Comparison of ENCODE assay signal across 1 cellular context in genomic region chr19:48959341-48960239, GRCh38.
A peak's percentile ranks its signal among the peaks of the same experiment; 100 is the strongest.
TF ChIP-seq lines count a peak whose summit lies in the region.

No MANE protein-coding gene starts in this region.

TF ChIP-seq in A549, 52 proteins besides CTCF, POLR2A, EP300 and RAD21 (continued from another document):
- TF ChIP-seq ATOH8 (CRISPR knock-in tag; IDR thresholded peaks at IDR 0.05; ENCODE audit: low read depth) (no peak), ZFP36 (IDR thresholded peaks at IDR 0.05; ENCODE audit: borderline replicate concordance, partially characterized antibody) (peak; percentile 63)
